ENCODE assay signal across 8 cellular contexts in the genomic region with DNA sequence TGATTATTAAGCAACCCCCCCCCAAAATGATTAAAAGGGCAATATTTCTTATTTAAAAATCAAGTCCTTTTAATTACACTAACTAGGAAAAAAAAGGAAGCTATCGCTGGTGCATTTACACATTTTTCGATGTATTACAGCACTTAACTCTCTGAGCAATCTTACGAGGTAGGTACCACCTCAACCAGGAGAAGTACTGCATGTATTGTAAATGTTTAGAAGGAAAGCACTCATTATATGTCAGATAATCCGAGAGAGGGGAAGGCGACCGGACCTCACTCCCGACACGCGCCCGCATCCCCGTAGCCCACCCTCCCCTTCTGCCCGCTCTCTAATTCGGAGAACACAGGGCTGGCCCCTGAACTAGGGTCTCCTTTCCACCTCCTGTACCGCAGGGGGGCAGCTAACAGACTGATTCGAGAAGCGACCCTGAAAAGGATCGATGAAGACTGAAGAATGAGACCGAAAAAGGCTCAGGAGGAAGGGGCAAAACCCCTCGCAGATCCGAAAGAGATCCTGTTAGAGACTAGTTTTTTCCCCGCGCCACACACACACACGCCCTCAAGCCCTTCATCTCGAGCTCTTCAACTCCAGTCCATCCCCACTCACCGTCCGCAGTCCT. TPM values are rescaled to one million over a fixed set of nuclear protein-coding genes. Genes with fewer than 3 reads are reported as not detected.
DNase-seq lines count a peak whose midpoint lies in the region; ATAC-seq and TF ChIP-seq lines count a peak whose summit lies in the region.

No MANE protein-coding gene starts in this region.

- TF ChIP-seq CTCF in BE2C (IDR thresholded peaks at IDR 0.05; ENCODE audit: low read depth, low read length) = no peak
- TF ChIP-seq CTCF in nephron progenitor cell (IDR thresholded peaks at IDR 0.05) = no peak

- H3K9ac ChIP-seq in duodenal mucosa (ENCODE audit: low read depth in 1 of 2, low read length in 2 of 2) = peak overlapping the region; percentile 89 to 91

- peaks cover 39% of the 10 kb centered on the region for H3K36me3 Mint-ChIP-seq in nephron progenitor cell (ENCODE audit: low read depth)

- H3K27ac ChIP-seq in duodenal mucosa (ENCODE audit: low read depth, low read length) = no peak overlapping the region

- ATAC-seq in GM19452 (IDR thresholded peaks at IDR 0.05; ENCODE audit: unreplicated experiment) (peak; percentile 3), GM18858 (IDR thresholded peaks at IDR 0.05; ENCODE audit: unreplicated experiment) (no peak), GM18519 (IDR thresholded peaks at IDR 0.05; ENCODE audit: low FRiP score, unreplicated experiment) (no peak)

- H3K4me1 ChIP-seq in BE2C (no peaks in the 10 kb centered on the region), duodenal mucosa (ENCODE audit: control insufficient read depth in 1 of 2, insufficient read depth in 2 of 2, low read length in 2 of 2) (peaks cover 22 to 23% of the 10 kb centered on the region in 2 donors)

- no peaks in the 10 kb centered on the region for H3K27me3 Mint-ChIP-seq in nephron progenitor cell (ENCODE audit: low read depth, poor library complexity)

- no peak for DNase-seq in BE2C
- no peak for DNase-seq in Jurkat, Clone E6-1 (ENCODE audit: low read depth, low spot score)
- DNase-seq in nephron progenitor cell = peak; percentile 55
- DNase-seq in NCI-H146 (lab: John Stamatoyannopoulos, UW) = no peak

- H3K4me3 Mint-ChIP-seq in nephron progenitor cell = peak overlapping the region; percentile 98

- H3K4me1 Mint-ChIP-seq in nephron progenitor cell = peaks cover 56% of the 10 kb centered on the region

- H3K36me3 ChIP-seq in BE2C (peaks cover 39% of the 10 kb centered on the region), duodenal mucosa (ENCODE audit: control insufficient read depth in 1 of 2, insufficient read depth in 2 of 2, low read length in 2 of 2) (peaks cover 4 to 24% of the 10 kb centered on the region in 2 donors)

- H3K4me3 ChIP-seq in BE2C (ENCODE audit: low read depth, low read length) (peak overlapping the region; percentile 73), duodenal mucosa (ENCODE audit: low read depth in 1 of 2, low read length in 2 of 2) (peak overlapping the region; percentile 90 to 99)
- H3K4me3 ChIP-seq in Jurkat, Clone E6-1 (ENCODE audit: low read length) = peak overlapping the region; percentile 95

- H3K9me3 Mint-ChIP-seq in nephron progenitor cell = no peaks in the 10 kb centered on the region

- H3K27ac Mint-ChIP-seq in nephron progenitor cell = peak overlapping the region; percentile 99

- H3K27me3 ChIP-seq in BE2C (no peaks in the 10 kb centered on the region), duodenal mucosa (ENCODE audit: control insufficient read depth in 1 of 2, insufficient read depth in 2 of 2, low read length in 2 of 2) (no peaks in the 10 kb centered on the region)

- H3K9me3 ChIP-seq in BE2C (no peaks in the 10 kb centered on the region), duodenal mucosa (ENCODE audit: control insufficient read depth in 1 of 2, low read length in 2 of 2) (no peaks in the 10 kb centered on the region)

RNA-seq across cellular contexts. Expression of gene ESF1, which starts 0.3 kb away (rescaled TPM):
- 21.4 TPM for polyA plus RNA-seq in BE2C (2012; ENCODE audit: insufficient read depth, insufficient read length, low read depth)
- polyA plus RNA-seq in Jurkat, Clone E6-1 (2012; ENCODE audit: insufficient read depth, insufficient read length) = 10.9 TPM

RNA-seq across cellular contexts. Expression of gene NDUFAF5, which starts 0.4 kb away (rescaled TPM):
- 49.2 TPM for polyA plus RNA-seq in BE2C (2012; ENCODE audit: insufficient read depth, insufficient read length, low read depth)
- 47.0 TPM for polyA plus RNA-seq in Jurkat, Clone E6-1 (2012; ENCODE audit: insufficient read depth, insufficient read length)
